In the genomic region with DNA sequence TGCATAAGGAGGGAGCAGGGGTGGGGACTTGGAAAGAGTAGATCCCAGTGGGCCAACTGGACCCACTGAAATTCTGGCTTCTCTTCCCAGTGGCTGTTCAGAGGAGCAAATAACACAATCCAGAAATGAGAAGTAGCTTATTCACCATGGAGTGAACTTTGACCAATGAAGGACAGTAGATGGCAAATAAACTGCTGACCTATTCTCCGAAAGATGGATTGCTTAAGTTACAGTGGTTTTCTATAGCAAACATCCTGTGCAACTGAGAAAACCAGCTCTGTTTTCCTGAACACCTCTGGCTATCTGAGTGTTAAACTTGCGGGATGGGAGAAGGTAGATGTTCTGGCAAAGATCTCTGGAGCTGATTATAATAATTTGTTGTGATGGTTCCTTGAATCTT, we compare ENCODE assay signal across 18 cellular contexts.
DNase-seq lines count a peak whose midpoint lies in the region; ATAC-seq and TF ChIP-seq lines count a peak whose summit lies in the region.
"Had no signal": no experiment of that assay in that cellular context is flagged by ENCODE, and none has a peak within 500 bp of the region (broad histone marks: within the 10 kb centered on the region; RNA-seq: fewer than 3 reads in every experiment).

No MANE protein-coding gene starts in this region.

- intact Hi-C loops in right lobe of liver (cut with DNase I), result no loop called here

- no peak for TF ChIP-seq POLR2A in right lobe of liver (IDR thresholded peaks at IDR 0.05)

- no peaks in the 10 kb centered on the region for H3K27me3 ChIP-seq in right lobe of liver
- H3K27me3 ChIP-seq: BE2C; BLaER1 treated with 17β-estradiol and CSF1 and Interleukin-3, amounts not matched to agents 10 nM and 100 nM had no signal

- H3K4me1 ChIP-seq in right lobe of liver, result peaks cover 0 to 9% (median 0%) of the 10 kb centered on the region in 4 donors
- H3K4me1 ChIP-seq: A549; BE2C; BLaER1 treated with 17β-estradiol and CSF1 and Interleukin-3, amounts not matched to agents 10 nM and 100 nM; HAP-1 had no signal

- H3K27ac ChIP-seq in right lobe of liver, result no peak overlapping the region
- no peak overlapping the region for H3K27ac ChIP-seq in substantia nigra (ENCODE audit: low read depth, low read length, poor library complexity, severe bottlenecking)
- H3K27ac ChIP-seq: 22Rv1; A549; BLaER1 treated with 17β-estradiol and CSF1 and Interleukin-3, amounts not matched to agents 10 nM and 100 nM; GM23248 had no signal

- ATAC-seq in left lobe of liver (peak; percentile 80), right lobe of liver (peak; percentile 64 to 97 (median 87))
- ATAC-seq: A549 had no signal

- H3K9me3 ChIP-seq in right lobe of liver, result no peaks in the 10 kb centered on the region
- H3K9me3 ChIP-seq: A549; BE2C; BLaER1 treated with 17β-estradiol and CSF1 and Interleukin-3, amounts not matched to agents 10 nM and 100 nM; HAP-1 had no signal

- no peaks in the 10 kb centered on the region for H3K36me3 ChIP-seq in right lobe of liver
- H3K36me3 ChIP-seq: BE2C; BLaER1 treated with 17β-estradiol and CSF1 and Interleukin-3, amounts not matched to agents 10 nM and 100 nM; HAP-1 had no signal

- H3K4me3 ChIP-seq in right lobe of liver, result no peak overlapping the region
- H3K4me3 ChIP-seq: A549; BLaER1 treated with 17β-estradiol and CSF1 and Interleukin-3, amounts not matched to agents 10 nM and 100 nM; GM23248; HAP-1 had no signal

- 49% methylated on average over 2 of the region's 2 CpGs for WGBS in right lobe of liver (ENCODE audit: insufficient coverage, low coverage, low lambda C conversion rate, missing lambda C conversion rate)

- no peak for TF ChIP-seq CTCF in right lobe of liver (IDR thresholded peaks at IDR 0.05)

- peak; percentile 6 for DNase-seq in DMS53 (lab: John Stamatoyannopoulos, UW)
- DNase-seq in DMS53 treated with DMSO at 0.1 percent for 48 hours (lab: John Stamatoyannopoulos, UW; ENCODE audit: unreplicated experiment), result no peak
- DNase-seq in left lobe of liver (ENCODE audit: low spot score), result no peak
- DNase-seq in right lobe of liver, result no peak
- no peak for DNase-seq in HCEC 1CT
- no peak for DNase-seq in substantia nigra (lab: John Stamatoyannopoulos, UW)
- DNase-seq: ACHN; AML-193; BE2C; CD4-positive, alpha-beta T cell; CD8-positive, alpha-beta memory T cell; DMS 273 treated with DMSO at 0.1 percent for 48 hours; DND-41; GM23248 had no signal
